ENCODE assay signal across 8 cellular contexts in genomic region chr18:37294951-37295350, GRCh38.
DNase-seq lines count a peak whose midpoint lies in the region; ATAC-seq and TF ChIP-seq lines count a peak whose summit lies in the region.

No MANE protein-coding gene starts in this region.

- DNase-seq in activated CD8-positive, alpha-beta memory T cell treated with anti-CD3 and anti-CD28 coated beads, Interleukin-2, amount 50 U/mL, for 48 hours, result peak; percentile 53
- no peak for DNase-seq in activated CD8-positive, alpha-beta memory T cell treated with anti-CD3 and anti-CD28 coated beads, Interleukin-2, amount 50 U/mL, for 4 hours
- DNase-seq in M059J (ENCODE audit: low read depth) (peak; percentile 37), colonic mucosa (peak; percentile 34), renal cortical epithelial cell (ENCODE audit: low read depth) (peak; percentile 23), GDM1 (lab: John Stamatoyannopoulos, UW) (no peak)
- no peak for DNase-seq in CD8-positive, alpha-beta T cell
- no peak for DNase-seq in effector CD4-positive, alpha-beta T cell

- no peaks in the 10 kb centered on the region for H3K27me3 ChIP-seq in colonic mucosa
- H3K27me3 ChIP-seq in CD8-positive, alpha-beta T cell (ENCODE audit: insufficient read depth, low read length), result no peaks in the 10 kb centered on the region

- H3K4me3 Mint-ChIP-seq in CD8-positive, alpha-beta T cell, result no peak overlapping the region

- H3K27me3 Mint-ChIP-seq in CD8-positive, alpha-beta T cell (ENCODE audit: low read depth), result no peaks in the 10 kb centered on the region

- no peak for ATAC-seq in CD8-positive, alpha-beta T cell

- H3K4me1 ChIP-seq in colonic mucosa, result peaks cover 6% of the 10 kb centered on the region
- H3K4me1 ChIP-seq in CD8-positive, alpha-beta T cell (ENCODE audit: insufficient read depth, low read length), result no peaks in the 10 kb centered on the region

- H3K27ac Mint-ChIP-seq in CD8-positive, alpha-beta T cell, result no peak overlapping the region

- no peaks in the 10 kb centered on the region for H3K36me3 Mint-ChIP-seq in CD8-positive, alpha-beta T cell

- no peaks in the 10 kb centered on the region for H3K4me1 Mint-ChIP-seq in CD8-positive, alpha-beta T cell (ENCODE audit: low read depth)

- no peak overlapping the region for H3K4me3 ChIP-seq in colonic mucosa
- no peak overlapping the region for H3K4me3 ChIP-seq in CD8-positive, alpha-beta T cell (ENCODE audit: low read depth, low read length)

- no peaks in the 10 kb centered on the region for H3K9me3 ChIP-seq in colonic mucosa
- no peaks in the 10 kb centered on the region for H3K9me3 ChIP-seq in CD8-positive, alpha-beta T cell (ENCODE audit: low read length)

- peak; percentile 27 for TF ChIP-seq CTCF in colonic mucosa (IDR thresholded peaks at IDR 0.05)
- no peak for TF ChIP-seq CTCF in CD8-positive, alpha-beta T cell (IDR thresholded peaks at IDR 0.05)

- intact Hi-C loops in colonic mucosa (cut with DNase I), result no loop called here
- intact Hi-C loops in CD8-positive, alpha-beta T cell (cut with DNase I, micrococcal nuclease), result no loop called here

- no peak overlapping the region for H3K9ac ChIP-seq in colonic mucosa (ENCODE audit: low read depth in 2 of 2, low read length in 2 of 2)

- no peak overlapping the region for H3K27ac ChIP-seq in colonic mucosa
- no peak overlapping the region for H3K27ac ChIP-seq in CD8-positive, alpha-beta T cell (ENCODE audit: low read depth, low read length)

- H3K9me3 Mint-ChIP-seq in CD8-positive, alpha-beta T cell, result no peaks in the 10 kb centered on the region

- CTCF ChIA-PET in CD8-positive, alpha-beta T cell (lab: Charles Lee), result no interaction called here

- POLR2A ChIA-PET in CD8-positive, alpha-beta T cell (lab: Charles Lee), result no interaction called here

- H3K36me3 ChIP-seq in colonic mucosa, result no peaks in the 10 kb centered on the region
- no peaks in the 10 kb centered on the region for H3K36me3 ChIP-seq in CD8-positive, alpha-beta T cell (ENCODE audit: insufficient read depth, low read length)

Comparison
In these comparisons a context has a peak if more than half of its experiments do, and no peak if none do; other contexts are left out.
1. DNase-seq: peak in activated CD8-positive, alpha-beta memory T cell treated with anti-CD3 and anti-CD28 coated beads, Interleukin-2, amount 50 U/mL, for 48 hours (single experiment), M059J (single experiment), colonic mucosa (single experiment) and renal cortical epithelial cell (single experiment); none in activated CD8-positive, alpha-beta memory T cell treated with anti-CD3 and anti-CD28 coated beads, Interleukin-2, amount 50 U/mL, for 4 hours (single experiment), CD8-positive, alpha-beta T cell (0 of 7), GDM1 (single experiment) and effector CD4-positive, alpha-beta T cell (single experiment).